ENCODE assay signal across 16 cellular contexts in genomic region chr17:72110231-72110952, GRCh38. TPM values are rescaled to one million over a fixed set of nuclear protein-coding genes. Genes with fewer than 3 reads are reported as not detected.
A peak's percentile ranks its signal among the peaks of the same experiment; 100 is the strongest.
DNase-seq lines count a peak whose midpoint lies in the region; ATAC-seq and TF ChIP-seq lines count a peak whose summit lies in the region.
"Had no signal": no experiment of that assay in that cellular context is flagged by ENCODE, and none has a peak within 500 bp of the region (broad histone marks: within the 10 kb centered on the region; RNA-seq: fewer than 3 reads in every experiment).

No MANE protein-coding gene starts in this region.

- no peaks in the 10 kb centered on the region for H3K27me3 ChIP-seq in SK-N-SH (ENCODE audit: insufficient read depth)
- H3K27me3 ChIP-seq in testis, result no peaks in the 10 kb centered on the region
- H3K27me3 ChIP-seq: brain microvascular endothelial cell had no signal

- H3K27ac ChIP-seq in SK-N-SH (ENCODE audit: low read depth in 2 of 2, low read length in 1 of 2) (no peak overlapping the region), testis (peak overlapping the region; percentile 45 to 59)
- H3K27ac ChIP-seq: brain microvascular endothelial cell had no signal

- TF ChIP-seq CTCF in SK-N-SH (IDR thresholded peaks at IDR 0.05), result no peak
- no peak for TF ChIP-seq CTCF in MCF 10A (IDR thresholded peaks at IDR 0.05; ENCODE audit: unreplicated experiment)
- no peak for TF ChIP-seq CTCF in testis (IDR thresholded peaks at IDR 0.05)

- H3K4me3 ChIP-seq in SK-N-SH (ENCODE audit: low read depth in 2 of 2, low read length in 1 of 2) (no peak overlapping the region), testis (peak overlapping the region in 1 of 2 donors; percentile 10)

- no peak overlapping the region for H3K27ac Mint-ChIP-seq in MCF 10A (ENCODE audit: low read depth, unreplicated experiment)
- H3K27ac Mint-ChIP-seq: activated B cell treated with CpG ODN at 0.5 μM for 24 hours had no signal

- no peaks in the 10 kb centered on the region for H3F3A ChIP-seq in SK-N-SH (replicated peaks; ENCODE audit: insufficient read depth)

- WGBS in SK-N-SH (ENCODE audit: low lambda C conversion rate), result 93% methylated on average over 18 of the region's 18 CpGs
- 24 to 35% methylated on average over 18 of the region's 18 CpGs for WGBS in testis, 2 donors

- H3K79me2 ChIP-seq in SK-N-SH (ENCODE audit: insufficient read depth), result no peaks in the 10 kb centered on the region

- no peaks in the 10 kb centered on the region for H3K36me3 ChIP-seq in SK-N-SH (replicated peaks in 1 of 2; ENCODE audit: control insufficient read depth in 1 of 2, insufficient read depth in 2 of 2, low read length in 1 of 2)
- H3K36me3 ChIP-seq in testis (ENCODE audit: low read depth, missing control alignments), result no peaks in the 10 kb centered on the region
- H3K36me3 ChIP-seq: brain microvascular endothelial cell had no signal

- peak; percentile 34; the same call in 2 of the 3 replicates for ATAC-seq in SK-N-SH treated with all-trans-retinoic acid at 6 μM for 48 hours

- DNase-seq in SK-N-SH (no peak), MCF 10A (ENCODE audit: unreplicated experiment) (no peak), inferior parietal cortex (ENCODE audit: extremely low spot score) (peak; percentile 12), testis (peak; percentile 58), dedifferentiated amniotic fluid mesenchymal stem cell (ENCODE audit: extremely low spot score) (no peak), NCI-H1436 treated with DMSO at 0.1 percent for 48 hours (lab: John Stamatoyannopoulos, UW) (no peak), NCI-H446 treated with DMSO at 0.1 percent for 48 hours (lab: John Stamatoyannopoulos, UW) (no peak)
- DNase-seq: 8988T; activated B cell treated with CpG ODN at 0.5 μM for 24 hours; brain microvascular endothelial cell; GOT3; kidney; naive B cell; NCI-H1105; stimulated activated CD4-positive, alpha-beta T cell treated with anti-CD3 and anti-CD28 coated beads, Interleukin-1b, Interleukin-23, amount 100 ng/mL, for 48 hours had no signal

- H3K4me3 Mint-ChIP-seq in MCF 10A (ENCODE audit: unreplicated experiment), result peak overlapping the region; percentile 41
- H3K4me3 Mint-ChIP-seq: activated B cell treated with CpG ODN at 0.5 μM for 24 hours, naive B cell had no signal

- H3K4me1 ChIP-seq in SK-N-SH (ENCODE audit: control insufficient read depth in 1 of 2, insufficient read depth in 2 of 2, low read depth in 1 of 2, low read length in 1 of 2), result peaks cover 0 to 20% of the 10 kb centered on the region in 2 experiments; a peak in 1 of 4 replicates
- peaks cover 15% of the 10 kb centered on the region for H3K4me1 ChIP-seq in testis

- TF ChIP-seq POLR2A in testis (IDR thresholded peaks at IDR 0.05), result no peak

- H3K36me3 Mint-ChIP-seq in MCF 10A (ENCODE audit: insufficient read depth, unreplicated experiment), result no peaks in the 10 kb centered on the region

- no peaks in the 10 kb centered on the region for H3K9me3 Mint-ChIP-seq in MCF 10A (ENCODE audit: unreplicated experiment)

- peaks cover 3% of the 10 kb centered on the region for H3K4me1 Mint-ChIP-seq in MCF 10A (ENCODE audit: insufficient read depth, unreplicated experiment)
- H3K4me1 Mint-ChIP-seq: activated B cell treated with CpG ODN at 0.5 μM for 24 hours had no signal

- POLR2A ChIA-PET in SK-N-SH (lab: Yijun Ruan, JAX) (no interaction called here), MCF 10A (lab: Yijun Ruan, JAX) (interaction anchor here (0.5 kb wide), 1 partner anchor 18 kb away, joined by 3 read pairs; no protein-coding TSS in a partner anchor)

- CTCF ChIA-PET in SK-N-SH (lab: Yijun Ruan, JAX) (interaction anchor here (1.3 to 2.6 kb wide), 6 partner anchors 11 to 640 kb away, joined by 3 to 15 read pairs (median 5); no protein-coding TSS in a partner anchor), MCF 10A (lab: Yijun Ruan, JAX) (interaction anchor here (0.7 kb wide), 1 partner anchor 634 kb away, joined by 3 read pairs; no protein-coding TSS in a partner anchor)

- H4K20me1 ChIP-seq in SK-N-SH (ENCODE audit: insufficient read depth), result no peaks in the 10 kb centered on the region

- H3K9ac ChIP-seq in SK-N-SH, result no peak overlapping the region

- BruUV-seq in MCF 10A (replicated peaks; lab: Mats Ljungman, UMichigan), result no TSS peak

- no peaks in the 10 kb centered on the region for H3K27me3 Mint-ChIP-seq in MCF 10A (ENCODE audit: insufficient read depth, unreplicated experiment)

- no peak overlapping the region for H2AFZ ChIP-seq in SK-N-SH (ENCODE audit: low read depth)

- intact Hi-C loops in MCF 10A (cut with micrococcal nuclease), result no loop called here
- intact Hi-C loops in testis (cut with DNase I; ENCODE audit: low total_unique reads), result loop anchor here (10.0 kb wide), 1 partner anchor 636 kb away; no protein-coding TSS in a partner anchor

- no peaks in the 10 kb centered on the region for H3K9me2 ChIP-seq in SK-N-SH

- H3K4me2 ChIP-seq in SK-N-SH, result no peak overlapping the region

- TF ChIP-seq RAD21 in SK-N-SH (IDR thresholded peaks at IDR 0.05; ENCODE audit: low read length), result no peak

- H3K9me3 ChIP-seq in SK-N-SH (no peaks in the 10 kb centered on the region), testis (no peaks in the 10 kb centered on the region)

- no peak for TF ChIP-seq EP300 in SK-N-SH (IDR thresholded peaks at IDR 0.05; ENCODE audit: borderline replicate concordance in 1 of 2, low read depth in 1 of 2, low read length in 1 of 2)

TF ChIP-seq in SK-N-SH treated with all-trans-retinoic acid at 6 μM for 48 hours, 23 proteins besides CTCF, POLR2A, EP300 and RAD21:
- no peak for TF ChIP-seq SNAI2 (CRISPR knock-in tag; IDR thresholded peaks at IDR 0.05)
TF ChIP-seq in SK-N-SH treated with all-trans-retinoic acid at 6 μM for 48 hours: peak in this region for 0.

TF ChIP-seq in SK-N-SH, 30 proteins besides CTCF, POLR2A, EP300 and RAD21:
- TF ChIP-seq FOXJ3 (CRISPR knock-in tag; IDR thresholded peaks at IDR 0.05) (no peak), TAF1 (IDR thresholded peaks at IDR 0.05; ENCODE audit: borderline replicate concordance, low read depth, low read length) (no peak), SIN3A (IDR thresholded peaks at IDR 0.05; ENCODE audit: borderline replicate concordance, low read depth, low read length) (no peak), GATA2 (CRISPR knock-in tag; IDR thresholded peaks at IDR 0.05) (no peak), POLR2AphosphoS5 (IDR thresholded peaks at IDR 0.05; ENCODE audit: low read depth, low read length) (no peak), FOSL2 (IDR thresholded peaks at IDR 0.05; ENCODE audit: borderline replicate concordance, low read depth) (no peak), RXRA (IDR thresholded peaks at IDR 0.05; ENCODE audit: borderline replicate concordance, low read depth) (no peak), TCF12 (IDR thresholded peaks at IDR 0.05) (no peak), ELF1 (IDR thresholded peaks at IDR 0.05) (no peak), ZBTB33 (IDR thresholded peaks at IDR 0.05; ENCODE audit: borderline replicate concordance, low read depth) (no peak), EZH2phosphoT487 (IDR thresholded peaks at IDR 0.05; ENCODE audit: borderline replicate concordance, low read depth) (no peak), GABPA (IDR thresholded peaks at IDR 0.05; ENCODE audit: low read depth) (no peak)

RNA-seq across cellular contexts. Expression of gene SOX9, which starts 10.4 kb away (rescaled TPM):
- polyA plus RNA-seq in SK-N-SH (2012; rRNA removed) (20.2 and 35.3 TPM in 2 replicates), testis (ENCODE audit: insufficient read depth, low read depth, low replicate concordance) (80.0 TPM)
- polyA plus RNA-seq in SK-N-SH (2012; cell fraction: cytosol; rRNA removed), result 22.4 and 23.4 TPM in 2 replicates
- 66.1 and 69.3 TPM in 2 replicates for polyA plus RNA-seq in SK-N-SH (2012; cell fraction: nucleus; rRNA removed)
- total RNA-seq in MCF 10A (2022) (2.6 and 4.5 TPM in 2 replicates), testis (100 to 1,000 TPM; 166 to 240 TPM)

Comparison
In these comparisons a context has a peak if more than half of its experiments do, and no peak if none do; other contexts are left out.
1. DNase-seq: peak in inferior parietal cortex (single experiment) and testis (single experiment); none in SK-N-SH (single experiment), MCF 10A (single experiment), dedifferentiated amniotic fluid mesenchymal stem cell (single experiment), NCI-H1436 treated with DMSO at 0.1 percent for 48 hours (single experiment) and NCI-H446 treated with DMSO at 0.1 percent for 48 hours (single experiment).
2. H3K27ac ChIP-seq: peak in testis (2 of 2); none in SK-N-SH (0 of 2).
3. RNA of gene SOX9, which starts 10.4 kb away (total RNA-seq): 166 to 240 TPM in testis; 2.6 to 4.5 TPM in MCF 10A; every median in the first group is over 10 times any median in the second.